8 cellular contexts compared by ENCODE assay signal in the genomic region with DNA sequence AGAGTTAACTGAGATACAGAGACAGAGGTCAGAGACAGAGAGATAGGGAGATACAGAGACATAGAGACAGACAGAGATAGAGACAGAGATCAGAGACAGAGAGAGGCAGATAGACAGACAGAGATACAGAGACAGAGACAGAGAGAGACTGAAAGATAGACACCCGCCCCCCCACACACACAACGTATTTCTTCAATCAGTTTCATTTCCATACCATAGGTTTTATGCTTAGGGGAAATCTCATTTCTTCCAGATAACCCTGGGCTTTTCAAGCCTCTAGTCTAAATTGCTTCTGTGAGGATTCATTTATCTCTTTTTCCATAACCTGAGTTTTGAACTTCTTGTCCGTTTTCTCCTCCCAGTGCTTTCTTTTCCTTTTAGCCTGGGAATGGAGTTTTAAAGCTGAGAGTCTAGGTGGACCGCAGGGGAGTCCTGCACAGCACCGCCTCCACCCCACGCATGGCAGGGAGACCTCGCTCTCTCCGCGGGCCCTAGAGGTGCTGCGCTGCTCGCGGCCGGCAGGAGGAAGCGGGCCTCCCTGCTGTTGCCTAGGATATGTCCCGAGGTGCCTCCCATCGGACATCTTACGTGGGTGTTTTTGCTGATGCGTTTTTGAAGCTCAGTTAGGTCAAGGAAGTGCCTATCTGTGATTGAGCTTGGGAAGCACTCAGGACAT.
DNase-seq lines count a peak whose midpoint lies in the region; ATAC-seq and TF ChIP-seq lines count a peak whose summit lies in the region.

No MANE protein-coding gene starts in this region.

- DNase-seq in Right ventricle myocardium superior (peak; percentile 65), right atrium auricular region (ENCODE audit: low spot score) (no peak), NCI-H226 (peak; percentile 64), fibroblast of lung (ENCODE audit: low read depth in 2 of 2) (peak; percentile 55 to 56), aorta (peak; percentile 72 to 87)
- peak; percentile 7 to 27 (median 13) for DNase-seq in activated CD8-positive, alpha-beta memory T cell treated with anti-CD3 and anti-CD28 coated beads for 48 hours (ENCODE audit: low read depth in 2 of 3, low spot score in 2 of 3)

- ATAC-seq in Right ventricle myocardium superior (ENCODE audit: poor library complexity) (peak; percentile 90), HG02610 (IDR thresholded peaks at IDR 0.05; ENCODE audit: unreplicated experiment) (peak; percentile 63), aorta (ENCODE audit: low FRiP score) (peak; percentile 83)

- H3K27me3 ChIP-seq in right atrium auricular region (peaks cover 0 to 4% of the 10 kb centered on the region in 2 donors), fibroblast of lung (ENCODE audit: control insufficient read depth, insufficient read depth, low read length) (peaks cover 7% of the 10 kb centered on the region), neural cell (ENCODE audit: insufficient read depth, low read depth, low read length) (peaks cover 8% of the 10 kb centered on the region), aorta (ENCODE audit: control insufficient read depth in 1 of 2, insufficient read depth in 2 of 2, low read length in 1 of 2) (no peaks in the 10 kb centered on the region)

- H3K4me2 ChIP-seq in fibroblast of lung (ENCODE audit: extremely low read depth, insufficient read depth, low read length), result peak overlapping the region; percentile 89
- H3K4me2 ChIP-seq in neural cell (ENCODE audit: low read length), result no peak overlapping the region

- no peak for TF ChIP-seq EP300 in neural cell (conservative IDR thresholded peaks at IDR 0.05; ENCODE audit: poor library complexity, severe bottlenecking)

- H3K4me1 ChIP-seq in right atrium auricular region (peaks cover 0 to 20% of the 10 kb centered on the region in 2 donors), fibroblast of lung (ENCODE audit: control insufficient read depth, extremely low read depth, insufficient read depth, low read length) (peaks cover 3% of the 10 kb centered on the region), aorta (ENCODE audit: control insufficient read depth in 1 of 2, insufficient read depth in 2 of 2, low read length in 2 of 2) (no peaks in the 10 kb centered on the region)

- H4K20me1 ChIP-seq in fibroblast of lung (ENCODE audit: control insufficient read depth, extremely low read depth, insufficient read depth, low read length), result no peaks in the 10 kb centered on the region
- H4K20me1 ChIP-seq in neural cell (ENCODE audit: insufficient read depth), result no peaks in the 10 kb centered on the region

- H3K9me3 ChIP-seq in right atrium auricular region (no peaks in the 10 kb centered on the region), fibroblast of lung (ENCODE audit: control insufficient read depth, insufficient read depth, low read depth, low read length) (no peaks in the 10 kb centered on the region), neural cell (ENCODE audit: low read length) (no peaks in the 10 kb centered on the region), aorta (ENCODE audit: control insufficient read depth, low read length) (no peaks in the 10 kb centered on the region)

- H2AFZ ChIP-seq in fibroblast of lung (ENCODE audit: low read length), result peak overlapping the region; percentile 48
- no peak overlapping the region for H2AFZ ChIP-seq in neural cell (ENCODE audit: low read depth, low read length)

- no peak overlapping the region for H3K27ac ChIP-seq in right atrium auricular region
- H3K27ac ChIP-seq in fibroblast of lung (ENCODE audit: insufficient read depth, low read length), result no peak overlapping the region
- H3K27ac ChIP-seq in neural cell (ENCODE audit: low read length), result no peak overlapping the region
- H3K27ac ChIP-seq in aorta (ENCODE audit: low read depth in 1 of 2, low read length in 2 of 2), result no peak overlapping the region

- no peak for TF ChIP-seq RAD21 in neural cell (conservative IDR thresholded peaks at IDR 0.05)

- no peak overlapping the region for H3K9ac ChIP-seq in fibroblast of lung (ENCODE audit: insufficient read depth, low read length)
- H3K9ac ChIP-seq in neural cell (ENCODE audit: low read length), result no peak overlapping the region

- H3K4me3 ChIP-seq in right atrium auricular region (peak overlapping the region in 1 of 2 donors; percentile 33), fibroblast of lung (replicated peaks in 1 of 4; ENCODE audit: control extremely low read depth in 1 of 4, insufficient read depth in 1 of 4, low read depth in 3 of 4, low read length in 4 of 4) (peak overlapping the region; percentile 31 to 61 (median 37)), neural cell (ENCODE audit: low read length) (peak overlapping the region; percentile 53), aorta (ENCODE audit: low read length in 2 of 2) (peak overlapping the region; percentile 18 to 46)

- TF ChIP-seq CTCF in right atrium auricular region (IDR thresholded peaks at IDR 0.05), result no peak
- peak; percentile 24 to 49 for TF ChIP-seq CTCF in fibroblast of lung (conservative IDR thresholded peaks at IDR 0.05 in 1 of 2, IDR thresholded peaks at IDR 0.05 in 1 of 2; ENCODE audit: low read depth in 1 of 2, low read length in 2 of 2)
- no peak for TF ChIP-seq CTCF in neural cell (IDR thresholded peaks at IDR 0.05; ENCODE audit: poor library complexity, severe bottlenecking)

- H3K79me2 ChIP-seq in fibroblast of lung (ENCODE audit: control insufficient read depth, insufficient read depth, low read length) (no peaks in the 10 kb centered on the region), neural cell (replicated peaks; ENCODE audit: insufficient read depth, low read length) (no peaks in the 10 kb centered on the region)

- intact Hi-C loops in Right ventricle myocardium superior (cut with DNase I) (loop anchor here (5.0 kb wide), 1 partner anchor 475 kb away; no protein-coding TSS in a partner anchor), aorta (cut with DNase I) (loop anchor here (5.0 kb wide), 2 partner anchors 40 to 475 kb away; no protein-coding TSS in a partner anchor)

- H3K36me3 ChIP-seq in right atrium auricular region (no peaks in the 10 kb centered on the region), fibroblast of lung (ENCODE audit: control insufficient read depth, insufficient read depth, low read length) (no peaks in the 10 kb centered on the region), neural cell (ENCODE audit: insufficient read depth, low read length) (no peaks in the 10 kb centered on the region), aorta (ENCODE audit: control insufficient read depth in 1 of 2, insufficient read depth in 2 of 2, low read length in 1 of 2) (no peaks in the 10 kb centered on the region)

- no peaks in the 10 kb centered on the region for H3F3A ChIP-seq in neural cell (ENCODE audit: insufficient read depth, low read length, poor library complexity, severe bottlenecking)

- 8% methylated on average over 18 of the region's 18 CpGs for WGBS in aorta, 2 donors

- no peaks in the 10 kb centered on the region for H3K9me2 ChIP-seq in neural cell (ENCODE audit: insufficient read depth, low read length)

TF ChIP-seq in neural cell, 6 proteins besides CTCF, POLR2A, EP300 and RAD21:
- TF ChIP-seq, protein P1, sequence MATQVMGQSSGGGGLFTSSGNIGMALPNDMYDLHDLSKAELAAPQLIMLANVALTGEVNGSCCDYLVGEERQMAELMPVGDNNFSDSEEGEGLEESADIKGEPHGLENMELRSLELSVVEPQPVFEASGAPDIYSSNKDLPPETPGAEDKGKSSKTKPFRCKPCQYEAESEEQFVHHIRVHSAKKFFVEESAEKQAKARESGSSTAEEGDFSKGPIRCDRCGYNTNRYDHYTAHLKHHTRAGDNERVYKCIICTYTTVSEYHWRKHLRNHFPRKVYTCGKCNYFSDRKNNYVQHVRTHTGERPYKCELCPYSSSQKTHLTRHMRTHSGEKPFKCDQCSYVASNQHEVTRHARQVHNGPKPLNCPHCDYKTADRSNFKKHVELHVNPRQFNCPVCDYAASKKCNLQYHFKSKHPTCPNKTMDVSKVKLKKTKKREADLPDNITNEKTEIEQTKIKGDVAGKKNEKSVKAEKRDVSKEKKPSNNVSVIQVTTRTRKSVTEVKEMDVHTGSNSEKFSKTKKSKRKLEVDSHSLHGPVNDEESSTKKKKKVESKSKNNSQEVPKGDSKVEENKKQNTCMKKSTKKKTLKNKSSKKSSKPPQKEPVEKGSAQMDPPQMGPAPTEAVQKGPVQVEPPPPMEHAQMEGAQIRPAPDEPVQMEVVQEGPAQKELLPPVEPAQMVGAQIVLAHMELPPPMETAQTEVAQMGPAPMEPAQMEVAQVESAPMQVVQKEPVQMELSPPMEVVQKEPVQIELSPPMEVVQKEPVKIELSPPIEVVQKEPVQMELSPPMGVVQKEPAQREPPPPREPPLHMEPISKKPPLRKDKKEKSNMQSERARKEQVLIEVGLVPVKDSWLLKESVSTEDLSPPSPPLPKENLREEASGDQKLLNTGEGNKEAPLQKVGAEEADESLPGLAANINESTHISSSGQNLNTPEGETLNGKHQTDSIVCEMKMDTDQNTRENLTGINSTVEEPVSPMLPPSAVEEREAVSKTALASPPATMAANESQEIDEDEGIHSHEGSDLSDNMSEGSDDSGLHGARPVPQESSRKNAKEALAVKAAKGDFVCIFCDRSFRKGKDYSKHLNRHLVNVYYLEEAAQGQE (IDR thresholded peaks at IDR 0.05; ENCODE audit: borderline replicate concordance), result no peak
- TF ChIP-seq EZH2 (IDR thresholded peaks at IDR 0.05; ENCODE audit: borderline replicate concordance, insufficient read depth, low read length, poor library complexity, severe bottlenecking) (no peak), TAF1 (IDR thresholded peaks at IDR 0.05; ENCODE audit: low read depth) (no peak), SMC3 (conservative IDR thresholded peaks at IDR 0.05; ENCODE audit: poor library complexity) (no peak), POLR2AphosphoS5 (IDR thresholded peaks at IDR 0.05) (no peak), MXI1 (conservative IDR thresholded peaks at IDR 0.05; ENCODE audit: poor library complexity, severe bottlenecking) (no peak)

Comparison
In these comparisons a context has a peak if more than half of its experiments do, and no peak if none do; other contexts are left out.
1. CTCF ChIP-seq: peak in fibroblast of lung (2 of 2); none in right atrium auricular region (0 of 2) and neural cell (single experiment).
2. Peak in every context shown above with its lines, with median percentiles within 50 percentile points of each other: ATAC-seq.